ENCODE assay signal across 8 cellular contexts in genomic region chr7:94655884-94656657, GRCh38. TPM values are rescaled to one million over a fixed set of nuclear protein-coding genes. Genes with fewer than 3 reads are reported as not detected.
DNase-seq lines count a peak whose midpoint lies in the region; ATAC-seq and TF ChIP-seq lines count a peak whose summit lies in the region.

Gene SGCE (minus strand): TSS chr7:94656133. CDS start chr7:94656098, 35 bp downstream.

- H3K36me3 ChIP-seq in SK-N-SH (replicated peaks in 1 of 2; ENCODE audit: control insufficient read depth in 1 of 2, insufficient read depth in 2 of 2, low read length in 1 of 2) (peaks cover 3% of the 10 kb centered on the region in 2 experiments), body of pancreas (replicated peaks in 1 of 2; ENCODE audit: insufficient read depth in 1 of 2, low read depth in 2 of 2) (no peaks in the 10 kb centered on the region)

- H3K9me3 ChIP-seq in SK-N-SH: no peaks in the 10 kb centered on the region
- no peaks in the 10 kb centered on the region for H3K9me3 ChIP-seq in body of pancreas

- DNase-seq in SIG-M5 treated with dmso at 0.1 percent for 504 hours (lab: John Stamatoyannopoulos, UW; ENCODE audit: unreplicated experiment) (peak; percentile 12), SIG-M5 (lab: John Stamatoyannopoulos, UW) (no peak), M059J (ENCODE audit: low read depth) (peak; percentile 79), SK-N-SH (peak; percentile 95), body of pancreas (peak; percentile 59 to 70 (median 64)), hypothalamus (lab: John Stamatoyannopoulos, UW) (peak; percentile 21 to 85 (median 70)), putamen (ENCODE audit: low spot score) (peak; percentile 86)

- peak; percentile 68 for TF ChIP-seq RAD21 in SK-N-SH (IDR thresholded peaks at IDR 0.05; ENCODE audit: low read length)

- H3K4me2 ChIP-seq in SK-N-SH: peak within 1 kb of the TSS; percentile 95

- POLR2A ChIA-PET in SK-N-SH (lab: Yijun Ruan, JAX): interaction anchor here (1.2 kb wide), 1 partner anchor 75 kb away, joined by 3 read pairs; no protein-coding TSS in a partner anchor

- peak; percentile 20 for ATAC-seq in body of pancreas
- no peak for ATAC-seq in GM18873 (IDR thresholded peaks at IDR 0.05; ENCODE audit: low FRiP score, unreplicated experiment)

- H3K4me3 ChIP-seq in SK-N-SH (ENCODE audit: low read depth in 2 of 2, low read length in 1 of 2): peak within 1 kb of the TSS; percentile 93 to 94
- peak within 1 kb of the TSS; percentile 3 to 28 for H3K4me3 ChIP-seq in body of pancreas

- peak; percentile 16 to 58 (median 56) for TF ChIP-seq POLR2A in body of pancreas (IDR thresholded peaks at IDR 0.05)

- no peaks in the 10 kb centered on the region for H3K9me2 ChIP-seq in SK-N-SH

- TF ChIP-seq EP300 in SK-N-SH (IDR thresholded peaks at IDR 0.05; ENCODE audit: borderline replicate concordance in 1 of 2, low read depth in 1 of 2, low read length in 1 of 2): no peak

- H3K27me3 ChIP-seq in SK-N-SH (ENCODE audit: insufficient read depth) (no peaks in the 10 kb centered on the region), body of pancreas (peaks cover 0 to 20% of the 10 kb centered on the region in 2 donors)

- peaks cover 47% of the 10 kb centered on the region for H3K79me2 ChIP-seq in SK-N-SH (ENCODE audit: insufficient read depth)

- H4K20me1 ChIP-seq in SK-N-SH (ENCODE audit: insufficient read depth): peaks cover 10% of the 10 kb centered on the region; the same call in 1 of the 2 replicates

- H2AFZ ChIP-seq in SK-N-SH (ENCODE audit: low read depth): peak within 1 kb of the TSS; percentile 96

- CTCF ChIA-PET in SK-N-SH (lab: Yijun Ruan, JAX): interaction anchor here (0.6 to 4.5 kb wide), 41 partner anchors 8 to 1035 kb away, joined by 3 to 64 read pairs (median 4); no protein-coding TSS in a partner anchor

- peak within 1 kb of the TSS; percentile 92 for H3K9ac ChIP-seq in SK-N-SH

- H3K27ac ChIP-seq in SK-N-SH (ENCODE audit: low read depth in 2 of 2, low read length in 1 of 2) (peak within 1 kb of the TSS; percentile 73 to 86), body of pancreas (peak within 1 kb of the TSS; percentile 45 to 77 (median 70))

- TF ChIP-seq CTCF in SK-N-SH (IDR thresholded peaks at IDR 0.05) (peak; percentile 57), body of pancreas (IDR thresholded peaks at IDR 0.05) (peak; percentile 31 to 74 (median 47))

- WGBS in SK-N-SH (ENCODE audit: low lambda C conversion rate): 37% methylated on average over 58 of the region's 61 CpGs
- 20 to 33% methylated on average over 52 to 60 of the region's 61 CpGs for WGBS in body of pancreas, 2 donors

- peaks cover 11 to 20% of the 10 kb centered on the region in 2 experiments; a peak in 3 of 4 replicates for H3K4me1 ChIP-seq in SK-N-SH (ENCODE audit: control insufficient read depth in 1 of 2, insufficient read depth in 2 of 2, low read depth in 1 of 2, low read length in 1 of 2)
- H3K4me1 ChIP-seq in body of pancreas: peaks cover 14% of the 10 kb centered on the region

- intact Hi-C loops in body of pancreas (cut with DNase I): no loop called here

- peaks cover 15% of the 10 kb centered on the region for H3F3A ChIP-seq in SK-N-SH (replicated peaks; ENCODE audit: insufficient read depth)

TF ChIP-seq in SK-N-SH, 30 proteins besides CTCF, POLR2A, EP300 and RAD21:
- TF ChIP-seq CHD2 (IDR thresholded peaks at IDR 0.05; ENCODE audit: low read length, partially characterized antibody) (peak; percentile 88), SMC3 (IDR thresholded peaks at IDR 0.05; ENCODE audit: low read depth, low read length) (peak; percentile 55), FOXM1 (IDR thresholded peaks at IDR 0.05; ENCODE audit: low read depth) (no peak), REST (IDR thresholded peaks at IDR 0.05; ENCODE audit: low read depth, low read length) (0 out of 2 replicates have a peak, but pooled peaks have one; percentile 5), RCOR1 (IDR thresholded peaks at IDR 0.05; ENCODE audit: low read length) (no peak), ZBTB33 (IDR thresholded peaks at IDR 0.05; ENCODE audit: borderline replicate concordance, low read depth) (peak; percentile 27; the same call in 1 of the 2 replicates), ELF1 (IDR thresholded peaks at IDR 0.05) (no peak), TAF1 (IDR thresholded peaks at IDR 0.05; ENCODE audit: borderline replicate concordance, low read depth, low read length) (no peak; the same call in 1 of the 2 replicates), POLR2AphosphoS5 (IDR thresholded peaks at IDR 0.05; ENCODE audit: low read depth, low read length) (peak; percentile 84), TCF12 (IDR thresholded peaks at IDR 0.05) (no peak), FOXJ3 (CRISPR knock-in tag; IDR thresholded peaks at IDR 0.05) (no peak), IRF3 (IDR thresholded peaks at IDR 0.05; ENCODE audit: low read depth, low read length) (no peak), MEF2A (IDR thresholded peaks at IDR 0.05; ENCODE audit: borderline replicate concordance, low read depth) (no peak), FOSL2 (IDR thresholded peaks at IDR 0.05; ENCODE audit: borderline replicate concordance, low read depth) (no peak), MAX (IDR thresholded peaks at IDR 0.05; ENCODE audit: low read depth) (peak; percentile 88), NRF1 (IDR thresholded peaks at IDR 0.05; ENCODE audit: low read depth, low read length) (no peak), GATA2 (CRISPR knock-in tag; IDR thresholded peaks at IDR 0.05) (no peak), NFIC (IDR thresholded peaks at IDR 0.05; ENCODE audit: borderline replicate concordance) (no peak), SIN3A (IDR thresholded peaks at IDR 0.05; ENCODE audit: borderline replicate concordance, low read depth, low read length) (peak; percentile 58; the same call in 1 of the 2 replicates), RXRA (IDR thresholded peaks at IDR 0.05; ENCODE audit: borderline replicate concordance, low read depth) (no peak), JUND (IDR thresholded peaks at IDR 0.05) (no peak), MXI1 (IDR thresholded peaks at IDR 0.05; ENCODE audit: low read depth, low read length) (no peak; the same call in none of the 2 replicates)
TF ChIP-seq in SK-N-SH: peak in this region for 7.

RNA-seq across cellular contexts. Expression of gene SGCE, which starts in this region (rescaled TPM):
- 166 and 202 TPM in 2 replicates for total RNA-seq in M059J (2014; rRNA removed; shearing (Covaris generic))
- 69.5 and 91.3 TPM in 2 replicates for polyA plus RNA-seq in SK-N-SH (2012; rRNA removed)
- polyA plus RNA-seq in SK-N-SH (2012; cell fraction: cytosol; rRNA removed): 93.6 and 102 TPM in 2 replicates
- 41.8 and 69.7 TPM in 2 replicates for polyA plus RNA-seq in SK-N-SH (2012; cell fraction: nucleus; rRNA removed)
- 10 to 100 TPM; 48.1 to 55.3 TPM for total RNA-seq in body of pancreas
